ENCODE assay signal across 1 cellular context in genomic region chr6:168025831-168026325, GRCh38.
TF ChIP-seq lines count a peak whose summit lies in the region.

No MANE protein-coding gene starts in this region.

TF ChIP-seq in K562, 482 proteins besides CTCF, POLR2A, EP300 and RAD21:
- TF ChIP-seq ATF1 (CRISPR knock-in tag; IDR thresholded peaks at IDR 0.05) (no peak), ATF1 (tag; IDR thresholded peaks at IDR 0.05) (peak; percentile 55), SPI1 (IDR thresholded peaks at IDR 0.05; ENCODE audit: borderline replicate concordance, low read depth, low read length) (0 out of 2 replicates have a peak, but pooled peaks have one; percentile 4), NONO (IDR thresholded peaks at IDR 0.05; ENCODE audit: low read depth in 2 of 2, low read length in 1 of 2) (no peak), KLF1 (tag; IDR thresholded peaks at IDR 0.05) (0 out of 2 replicates have a peak, but pooled peaks have one; percentile 31), E2F5 (CRISPR knock-in tag; IDR thresholded peaks at IDR 0.05) (no peak), L3MBTL2 (IDR thresholded peaks at IDR 0.05) (peak; percentile 40; the same call in 1 of the 2 replicates), PRDM10 (IDR thresholded peaks at IDR 0.05; ENCODE audit: partially characterized antibody) (peak; percentile 58), PCBP2 (IDR thresholded peaks at IDR 0.05; ENCODE audit: low read depth, low read length, poor library complexity, severe bottlenecking) (no peak)
